In the genomic region with DNA sequence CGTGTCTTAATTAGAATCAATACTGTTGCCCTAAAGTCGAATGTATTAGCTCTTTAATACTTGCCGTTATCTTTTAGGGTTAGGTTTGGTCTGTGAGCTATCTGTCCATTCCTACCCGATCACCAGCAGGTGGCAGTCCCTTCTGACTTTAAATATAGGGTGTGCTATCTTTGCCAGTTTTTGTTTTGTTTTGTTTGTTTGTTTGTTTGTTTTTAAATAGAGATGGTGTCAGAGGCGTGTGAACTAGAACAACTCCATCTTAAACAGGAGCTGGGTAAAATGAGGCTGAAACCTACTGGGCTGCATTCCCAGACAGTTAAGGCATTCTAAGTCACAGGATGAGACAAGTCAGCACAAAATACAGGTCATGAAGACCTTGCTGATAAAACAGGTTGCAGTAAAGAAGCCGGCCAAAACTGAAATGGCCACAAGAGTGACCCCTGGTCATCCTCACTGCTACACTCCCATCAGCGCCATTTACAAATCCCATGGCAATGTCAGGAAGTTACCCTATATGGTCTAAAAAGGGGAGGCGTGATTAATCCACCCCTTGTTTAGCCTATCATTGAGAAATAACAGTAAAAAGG, we compare ENCODE assay signal across 1 cellular context.
TF ChIP-seq lines count a peak whose summit lies in the region.

No MANE protein-coding gene starts in this region.

TF ChIP-seq in endothelial cell of umbilical vein, 7 proteins besides CTCF, POLR2A, EP300 and RAD21:
- TF ChIP-seq FOS (IDR thresholded peaks at IDR 0.05; ENCODE audit: borderline replicate concordance, insufficient read depth, low read length) (no peak), JUN (IDR thresholded peaks at IDR 0.05; ENCODE audit: borderline replicate concordance, insufficient read depth, insufficient read length, low read depth) (no peak), POLR2AphosphoS5 (IDR thresholded peaks at IDR 0.05; ENCODE audit: insufficient read depth, low read depth, low read length) (no peak), MAX (IDR thresholded peaks at IDR 0.05; ENCODE audit: insufficient read depth, insufficient read length) (no peak), EZH2 (IDR thresholded peaks at IDR 0.05; ENCODE audit: borderline replicate concordance, low read depth, low read length, severe bottlenecking) (no peak), GATA2 (IDR thresholded peaks at IDR 0.05; ENCODE audit: insufficient read depth, insufficient read length, low read depth, low read length) (no peak), MYC (IDR thresholded peaks at IDR 0.05; ENCODE audit: low read depth, low read length) (no peak)
